Comparison of ENCODE assay signal across 10 cellular contexts in the genomic region with DNA sequence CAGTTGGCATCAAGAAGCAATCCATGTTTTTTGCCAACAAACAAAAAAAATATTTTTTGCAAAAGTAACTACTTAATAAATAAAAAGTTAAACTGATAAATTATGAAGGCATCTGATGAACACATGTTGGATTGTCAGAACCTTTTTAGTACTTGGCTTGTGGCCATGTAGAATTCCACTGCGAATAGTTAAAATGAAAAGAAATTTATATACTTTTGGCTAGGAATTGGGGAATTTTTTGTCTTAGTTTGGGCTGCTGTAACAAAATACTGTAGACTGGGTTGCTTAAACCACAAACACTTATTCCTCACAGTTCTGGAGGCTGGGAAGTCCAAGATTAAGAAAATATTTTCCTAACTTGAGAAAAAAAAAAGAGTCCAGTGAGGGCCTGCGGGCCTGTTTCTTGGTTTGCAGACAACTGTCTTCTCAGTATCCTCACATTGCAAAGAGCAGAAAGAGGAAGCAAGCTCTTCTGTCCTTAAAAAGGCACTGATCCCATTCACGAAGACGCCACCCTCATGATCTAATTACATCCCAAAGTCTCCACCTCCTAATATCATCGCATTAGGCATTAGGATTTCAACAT.
"Had no signal": no experiment of that assay in that cellular context is flagged by ENCODE, and none has a peak within 500 bp of the region (broad histone marks: within the 10 kb centered on the region; RNA-seq: fewer than 3 reads in every experiment).

No MANE protein-coding gene starts in this region.

- DNase-seq: activated CD4-positive, alpha-beta T cell treated with anti-CD3 and anti-CD28 coated beads for 4 hours; activated naive CD4-positive, alpha-beta T cell treated with anti-CD3 and anti-CD28 coated beads for 36 hours; adrenal gland; cortex of kidney; effector CD8-positive, alpha-beta T cell; hippocampal formation; kidney glomerular epithelial cell; stimulated activated CD4-positive, alpha-beta T cell treated with anti-CD3 and anti-CD28 coated beads, Interleukin-15, amount 100 ng/mL, for 24 hours; stimulated activated CD4-positive, alpha-beta T cell treated with anti-CD3 and anti-CD28 coated beads, Interleukin-4, amount 100 ng/mL, for 4 hours had no signal

- H3K4me3 ChIP-seq: adrenal gland, tibial nerve had no signal
